In genomic region chr9:87039809-87040392, GRCh38 we compare ENCODE assay signal across 15 cellular contexts.
DNase-seq lines count a peak whose midpoint lies in the region; ATAC-seq and TF ChIP-seq lines count a peak whose summit lies in the region.
"Had no signal": no experiment of that assay in that cellular context is flagged by ENCODE, and none has a peak within 500 bp of the region (broad histone marks: within the 10 kb centered on the region; RNA-seq: fewer than 3 reads in every experiment).

No MANE protein-coding gene starts in this region.

- TF ChIP-seq CTCF in epithelial cell of proximal tubule (conservative IDR thresholded peaks at IDR 0.05; ENCODE audit: low read depth, low read length): no peak
- no peak for TF ChIP-seq CTCF in nephron progenitor cell (IDR thresholded peaks at IDR 0.05)

- ATAC-seq in HG02840 (IDR thresholded peaks at IDR 0.05; ENCODE audit: low FRiP score, unreplicated experiment): no peak
- ATAC-seq: Right ventricle myocardium inferior had no signal

- H3K36me3 Mint-ChIP-seq in nephron progenitor cell (ENCODE audit: low read depth): peaks cover 16% of the 10 kb centered on the region
- H3K36me3 Mint-ChIP-seq: activated naive CD4-positive, alpha-beta T cell treated with anti-CD3 and anti-CD28 coated beads, Interleukin-2, amount 10 ng/mL, durations not matched to agents 7 days and 5 days; stimulated activated naive B cell treated with anti-CD40 and anti-IgM and Interleukin-4, amounts not matched to agents 10 μg/mL and 1 μg/mL and 100 μg/mL, for 72 hours had no signal

- H3K4me3 ChIP-seq in epithelial cell of proximal tubule (ENCODE audit: low read depth, low read length): no peak overlapping the region
- H3K4me3 ChIP-seq: coronary artery had no signal

- DNase-seq in GM03348 (ENCODE audit: low spot score): peak; percentile 16
- DNase-seq in NCI-H226: peak; percentile 8
- peak; percentile 52 for DNase-seq in epithelial cell of proximal tubule (ENCODE audit: low read depth)
- DNase-seq in nephron progenitor cell: no peak
- DNase-seq in NCI-H510A treated with DMSO at 0.1 percent for 48 hours (lab: John Stamatoyannopoulos, UW): no peak
- no peak for DNase-seq in activated CD4-positive, alpha-beta T cell treated with anti-CD3 and anti-CD28 coated beads for 4 hours
- no peak for DNase-seq in amniotic stem cell (lab: John Stamatoyannopoulos, UW)
- DNase-seq: activated naive CD4-positive, alpha-beta T cell treated with anti-CD3 and anti-CD28 coated beads, Interleukin-2, amount 10 ng/mL, durations not matched to agents 7 days and 5 days; KG1; NCI-H187; stimulated activated CD4-positive, alpha-beta T cell treated with anti-CD3 and anti-CD28 coated beads, Interleukin-4, amount 100 ng/mL, for 24 hours; stimulated activated naive B cell treated with anti-CD40 and anti-IgM and Interleukin-4, amounts not matched to agents 10 μg/mL and 1 μg/mL and 100 μg/mL, for 72 hours had no signal

- peaks cover 38% of the 10 kb centered on the region for H3K9me3 Mint-ChIP-seq in nephron progenitor cell

- peaks cover 63% of the 10 kb centered on the region for H3K4me1 Mint-ChIP-seq in nephron progenitor cell
- H3K4me1 Mint-ChIP-seq: activated naive CD4-positive, alpha-beta T cell treated with anti-CD3 and anti-CD28 coated beads, Interleukin-2, amount 10 ng/mL, durations not matched to agents 7 days and 5 days; stimulated activated naive B cell treated with anti-CD40 and anti-IgM and Interleukin-4, amounts not matched to agents 10 μg/mL and 1 μg/mL and 100 μg/mL, for 72 hours had no signal

- H3K27me3 Mint-ChIP-seq in nephron progenitor cell (ENCODE audit: low read depth, poor library complexity): no peaks in the 10 kb centered on the region
- H3K27me3 Mint-ChIP-seq: activated naive CD4-positive, alpha-beta T cell treated with anti-CD3 and anti-CD28 coated beads, Interleukin-2, amount 10 ng/mL, durations not matched to agents 7 days and 5 days; stimulated activated naive B cell treated with anti-CD40 and anti-IgM and Interleukin-4, amounts not matched to agents 10 μg/mL and 1 μg/mL and 100 μg/mL, for 72 hours had no signal

- H3K27ac Mint-ChIP-seq in nephron progenitor cell: peak overlapping the region; percentile 76
- H3K27ac Mint-ChIP-seq: activated naive CD4-positive, alpha-beta T cell treated with anti-CD3 and anti-CD28 coated beads, Interleukin-2, amount 10 ng/mL, durations not matched to agents 7 days and 5 days; stimulated activated naive B cell treated with anti-CD40 and anti-IgM and Interleukin-4, amounts not matched to agents 10 μg/mL and 1 μg/mL and 100 μg/mL, for 72 hours had no signal

- H3K4me3 Mint-ChIP-seq in nephron progenitor cell: peak overlapping the region; percentile 82
- H3K4me3 Mint-ChIP-seq: activated naive CD4-positive, alpha-beta T cell treated with anti-CD3 and anti-CD28 coated beads, Interleukin-2, amount 10 ng/mL, durations not matched to agents 7 days and 5 days; stimulated activated naive B cell treated with anti-CD40 and anti-IgM and Interleukin-4, amounts not matched to agents 10 μg/mL and 1 μg/mL and 100 μg/mL, for 72 hours had no signal

Comparison
In these comparisons a context has a peak if more than half of its experiments do, and no peak if none do; other contexts are left out.
1. DNase-seq: peak in GM03348 (single experiment), NCI-H226 (single experiment) and epithelial cell of proximal tubule (single experiment); none in nephron progenitor cell (single experiment), NCI-H510A treated with DMSO at 0.1 percent for 48 hours (single experiment), activated CD4-positive, alpha-beta T cell treated with anti-CD3 and anti-CD28 coated beads for 4 hours (0 of 2) and amniotic stem cell (single experiment).